28 cellular contexts compared by ENCODE assay signal in the genomic region with DNA sequence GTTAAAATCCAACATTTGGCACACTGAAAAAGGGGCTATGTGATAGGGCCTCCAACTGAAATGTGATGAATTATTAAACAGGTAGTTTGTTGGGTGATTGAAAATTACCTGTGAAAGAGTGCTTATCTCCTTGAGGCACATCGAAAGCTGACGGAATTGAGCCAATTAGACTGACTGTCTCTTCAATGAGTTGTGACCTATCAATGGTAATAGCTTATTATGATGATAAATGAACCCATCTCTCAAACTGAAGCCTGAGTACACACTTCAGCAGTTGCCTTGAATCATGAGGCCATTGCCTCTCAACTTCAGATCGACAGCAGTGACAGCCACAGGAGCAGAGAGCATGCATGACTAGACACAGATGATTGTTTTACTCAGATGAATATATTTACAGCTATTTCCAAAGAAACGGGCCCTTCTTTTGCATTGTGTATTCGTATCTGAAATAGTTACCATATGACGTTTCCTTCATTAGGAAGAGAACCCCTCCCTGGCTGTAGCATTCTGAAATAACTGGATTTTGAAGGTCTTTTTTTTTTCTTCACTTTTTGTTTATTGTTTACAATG.
DNase-seq lines count a peak whose midpoint lies in the region; ATAC-seq and TF ChIP-seq lines count a peak whose summit lies in the region.
"Had no signal": no experiment of that assay in that cellular context is flagged by ENCODE, and none has a peak within 500 bp of the region (broad histone marks: within the 10 kb centered on the region; RNA-seq: fewer than 3 reads in every experiment).

No MANE protein-coding gene starts in this region.

- no peak overlapping the region for H3K4me3 ChIP-seq in gastrocnemius medialis
- no peak overlapping the region for H3K4me3 ChIP-seq in naive thymus-derived CD4-positive, alpha-beta T cell (ENCODE audit: low read length)
- H3K4me3 ChIP-seq: BLaER1 treated with 17β-estradiol and CSF1 and Interleukin-3, amounts not matched to agents 10 nM and 100 nM; cardiac muscle cell; esophagus squamous epithelium; gastroesophageal sphincter; GM12878; neural progenitor cell; prostate gland; upper lobe of right lung had no signal

- no peak for TF ChIP-seq POLR2A in gastrocnemius medialis (IDR thresholded peaks at IDR 0.05)

- ATAC-seq in gastrocnemius medialis: no peak
- no peak for ATAC-seq in naive thymus-derived CD4-positive, alpha-beta T cell
- ATAC-seq in stimulated activated effector memory CD8-positive, alpha-beta T cell treated with anti-CD3 and anti-CD28 coated beads, Interleukin-12 subunit alpha, Interleukin-12 subunit beta, amount 100 ng/mL, for 72 hours: no peak
- ATAC-seq: activated naive CD4-positive, alpha-beta T cell treated with anti-CD3 and anti-CD28 coated beads, Interleukin-2, amount 50 U/mL, for 72 hours; gastroesophageal sphincter; GM12878; left ventricle myocardium superior; upper lobe of right lung had no signal

- no peak for TF ChIP-seq CTCF in gastrocnemius medialis (IDR thresholded peaks at IDR 0.05 in 4 of 5, conservative IDR thresholded peaks at IDR 0.05 in 1 of 5)

- H3K4me3 Mint-ChIP-seq in naive thymus-derived CD4-positive, alpha-beta T cell: no peak overlapping the region
- H3K4me3 Mint-ChIP-seq in stimulated activated effector memory CD8-positive, alpha-beta T cell treated with anti-CD3 and anti-CD28 coated beads, Interleukin-12 subunit alpha, Interleukin-12 subunit beta, amount 100 ng/mL, for 72 hours: no peak overlapping the region
- H3K4me3 Mint-ChIP-seq: activated B cell treated with CpG ODN at 0.5 μM for 24 hours; activated T-helper 1 cell treated with anti-CD3 and anti-CD28 coated beads, Interleukin-12 subunit alpha, Interleukin-12 subunit beta, Interleukin-2, Interleukin-4 antibody, amounts not matched to agents 30 ng/mL and 10 ng/mL and 1 ng/mL, durations not matched to agents 14 hours and 24 hours and 36 hours; endodermal cell; neural progenitor cell had no signal

- H3K36me3 Mint-ChIP-seq in naive thymus-derived CD4-positive, alpha-beta T cell: no peaks in the 10 kb centered on the region
- no peaks in the 10 kb centered on the region for H3K36me3 Mint-ChIP-seq in stimulated activated effector memory CD8-positive, alpha-beta T cell treated with anti-CD3 and anti-CD28 coated beads, Interleukin-12 subunit alpha, Interleukin-12 subunit beta, amount 100 ng/mL, for 72 hours
- H3K36me3 Mint-ChIP-seq: activated naive CD4-positive, alpha-beta T cell treated with anti-CD3 and anti-CD28 coated beads, Interleukin-2, amount 50 U/mL, for 72 hours; neural progenitor cell had no signal

- peaks cover 3 to 13% (median 9%) of the 10 kb centered on the region in 5 donors for H3K27me3 Mint-ChIP-seq in naive thymus-derived CD4-positive, alpha-beta T cell
- H3K27me3 Mint-ChIP-seq: activated B cell treated with CpG ODN at 0.5 μM for 24 hours had no signal

- no peaks in the 10 kb centered on the region for H3K9me3 ChIP-seq in gastrocnemius medialis
- H3K9me3 ChIP-seq in naive thymus-derived CD4-positive, alpha-beta T cell (ENCODE audit: control insufficient read depth in 2 of 3, low read length in 3 of 3): no peaks in the 10 kb centered on the region
- H3K9me3 ChIP-seq: BLaER1 treated with 17β-estradiol and CSF1 and Interleukin-3, amounts not matched to agents 10 nM and 100 nM; esophagus squamous epithelium; gastroesophageal sphincter; prostate gland; upper lobe of right lung had no signal

- H3K27ac ChIP-seq in gastrocnemius medialis: no peak overlapping the region
- H3K27ac ChIP-seq in naive thymus-derived CD4-positive, alpha-beta T cell (ENCODE audit: low read depth, low read length): no peak overlapping the region
- H3K27ac ChIP-seq: BLaER1 treated with 17β-estradiol and CSF1 and Interleukin-3, amounts not matched to agents 10 nM and 100 nM; cardiac muscle cell; esophagus squamous epithelium; gastroesophageal sphincter; neural progenitor cell; prostate gland; upper lobe of right lung had no signal

- no peaks in the 10 kb centered on the region for H3K9me3 Mint-ChIP-seq in naive thymus-derived CD4-positive, alpha-beta T cell
- no peaks in the 10 kb centered on the region for H3K9me3 Mint-ChIP-seq in stimulated activated effector memory CD8-positive, alpha-beta T cell treated with anti-CD3 and anti-CD28 coated beads, Interleukin-12 subunit alpha, Interleukin-12 subunit beta, amount 100 ng/mL, for 72 hours
- H3K9me3 Mint-ChIP-seq: activated B cell treated with CpG ODN at 0.5 μM for 24 hours; activated naive CD4-positive, alpha-beta T cell treated with anti-CD3 and anti-CD28 coated beads, Interleukin-2, amount 50 U/mL, for 72 hours; activated T-helper 1 cell treated with anti-CD3 and anti-CD28 coated beads, Interleukin-12 subunit alpha, Interleukin-12 subunit beta, Interleukin-2, Interleukin-4 antibody, amounts not matched to agents 30 ng/mL and 10 ng/mL and 1 ng/mL, durations not matched to agents 14 hours and 24 hours and 36 hours; endodermal cell; neural progenitor cell had no signal

- H3K4me1 ChIP-seq in gastrocnemius medialis: peaks cover 3 to 5% of the 10 kb centered on the region in 2 donors
- H3K4me1 ChIP-seq in naive thymus-derived CD4-positive, alpha-beta T cell (ENCODE audit: control insufficient read depth in 2 of 2, insufficient read depth in 2 of 2, low read length in 2 of 2): no peaks in the 10 kb centered on the region
- H3K4me1 ChIP-seq: BLaER1 treated with 17β-estradiol and CSF1 and Interleukin-3, amounts not matched to agents 10 nM and 100 nM; esophagus squamous epithelium; gastroesophageal sphincter; prostate gland; upper lobe of right lung had no signal

- CTCF ChIA-PET in naive thymus-derived CD4-positive, alpha-beta T cell (lab: Charles Lee): no interaction called here

- no peaks in the 10 kb centered on the region for H3K4me1 Mint-ChIP-seq in naive thymus-derived CD4-positive, alpha-beta T cell
- peaks cover 14% of the 10 kb centered on the region for H3K4me1 Mint-ChIP-seq in stimulated activated effector memory CD8-positive, alpha-beta T cell treated with anti-CD3 and anti-CD28 coated beads, Interleukin-12 subunit alpha, Interleukin-12 subunit beta, amount 100 ng/mL, for 72 hours
- H3K4me1 Mint-ChIP-seq: activated B cell treated with CpG ODN at 0.5 μM for 24 hours, endodermal cell had no signal

- H3K36me3 ChIP-seq in gastrocnemius medialis: no peaks in the 10 kb centered on the region
- no peaks in the 10 kb centered on the region for H3K36me3 ChIP-seq in naive thymus-derived CD4-positive, alpha-beta T cell (ENCODE audit: control insufficient read depth in 2 of 3, insufficient read depth in 3 of 3, low read length in 3 of 3)
- H3K36me3 ChIP-seq: BLaER1 treated with 17β-estradiol and CSF1 and Interleukin-3, amounts not matched to agents 10 nM and 100 nM; cardiac muscle cell; esophagus squamous epithelium; gastroesophageal sphincter; neural progenitor cell; prostate gland; upper lobe of right lung had no signal

- intact Hi-C loops in gastrocnemius medialis (cut with DNase I; ENCODE audit: low total_unique reads): no loop called here
- intact Hi-C loops in naive thymus-derived CD4-positive, alpha-beta T cell (cut with micrococcal nuclease): no loop called here

- POLR2A ChIA-PET in naive thymus-derived CD4-positive, alpha-beta T cell (lab: Charles Lee): no interaction called here

- in situ Hi-C loops in gastrocnemius medialis (cut with MboI; ENCODE audit: low sequenced_read_pairs in 4 of 4): no loop called here

- peak; percentile 14 for DNase-seq in AG08395 (ENCODE audit: low spot score)
- DNase-seq in NCI-H1417 (lab: John Stamatoyannopoulos, UW): peak; percentile 64 to 95 (median 76)
- DNase-seq in NCI-H69 (lab: John Stamatoyannopoulos, UW): peak; percentile 29
- peak; percentile 29 for DNase-seq in globus pallidus (ENCODE audit: low spot score)
- DNase-seq in inferior parietal cortex (ENCODE audit: extremely low spot score): no peak
- DNase-seq in gastrocnemius medialis: no peak
- DNase-seq in naive thymus-derived CD4-positive, alpha-beta T cell: no peak
- DNase-seq in stimulated activated effector memory CD8-positive, alpha-beta T cell treated with anti-CD3 and anti-CD28 coated beads, Interleukin-12 subunit alpha, Interleukin-12 subunit beta, amount 100 ng/mL, for 72 hours (ENCODE audit: low spot score in 2 of 2): no peak
- DNase-seq: activated B cell treated with CpG ODN at 0.5 μM for 24 hours; activated CD4-positive, alpha-beta T cell treated with anti-CD3 and anti-CD28 coated beads, Interleukin-2, amount 50 U/mL, for 4 hours; anterior cingulate cortex; cortex of kidney; endodermal cell; esophagus squamous epithelium; hypothalamus; left ventricle myocardium superior; NCI-H2107; substantia nigra; T-helper 9 cell; upper lobe of right lung had no signal

- H3K27ac Mint-ChIP-seq in naive thymus-derived CD4-positive, alpha-beta T cell: no peak overlapping the region
- H3K27ac Mint-ChIP-seq in stimulated activated effector memory CD8-positive, alpha-beta T cell treated with anti-CD3 and anti-CD28 coated beads, Interleukin-12 subunit alpha, Interleukin-12 subunit beta, amount 100 ng/mL, for 72 hours: no peak overlapping the region
- H3K27ac Mint-ChIP-seq: activated B cell treated with CpG ODN at 0.5 μM for 24 hours; activated naive CD4-positive, alpha-beta T cell treated with anti-CD3 and anti-CD28 coated beads, Interleukin-2, amount 50 U/mL, for 72 hours; activated T-helper 1 cell treated with anti-CD3 and anti-CD28 coated beads, Interleukin-12 subunit alpha, Interleukin-12 subunit beta, Interleukin-2, Interleukin-4 antibody, amounts not matched to agents 30 ng/mL and 10 ng/mL and 1 ng/mL, durations not matched to agents 14 hours and 24 hours and 36 hours; endodermal cell; neural progenitor cell had no signal

- H3K27me3 ChIP-seq in gastrocnemius medialis: no peaks in the 10 kb centered on the region
- no peaks in the 10 kb centered on the region for H3K27me3 ChIP-seq in naive thymus-derived CD4-positive, alpha-beta T cell (ENCODE audit: control insufficient read depth in 2 of 2, insufficient read depth in 2 of 2, low read length in 2 of 2)
- H3K27me3 ChIP-seq: BLaER1 treated with 17β-estradiol and CSF1 and Interleukin-3, amounts not matched to agents 10 nM and 100 nM; cardiac muscle cell; esophagus squamous epithelium; gastroesophageal sphincter; neural progenitor cell; upper lobe of right lung had no signal

Comparison
In these comparisons a context has a peak if more than half of its experiments do, and no peak if none do; other contexts are left out.
1. DNase-seq: peak in AG08395 (single experiment), NCI-H1417 (3 of 3), NCI-H69 (single experiment) and globus pallidus (single experiment); none in inferior parietal cortex (single experiment), gastrocnemius medialis (0 of 2), naive thymus-derived CD4-positive, alpha-beta T cell (0 of 9) and stimulated activated effector memory CD8-positive, alpha-beta T cell treated with anti-CD3 and anti-CD28 coated beads, Interleukin-12 subunit alpha, Interleukin-12 subunit beta, amount 100 ng/mL, for 72 hours (0 of 2).